28 cellular contexts compared by ENCODE assay signal in genomic region chr6:55669133-55669532, GRCh38.
"Had no signal": no experiment of that assay in that cellular context is flagged by ENCODE, and none has a peak within 500 bp of the region (broad histone marks: within the 10 kb centered on the region; RNA-seq: fewer than 3 reads in every experiment).

No MANE protein-coding gene starts in this region.

- ATAC-seq: activated CD8-positive, alpha-beta T cell treated with anti-CD3 and anti-CD28 coated beads, Interleukin-2, amount 10 ng/mL, durations not matched to agents 7 days and 5 days; activated naive CD4-positive, alpha-beta T cell treated with anti-CD3 and anti-CD28 coated beads, Interleukin-2, amount 50 U/mL, for 72 hours; esophagus mucosa; gastroesophageal sphincter; left lobe of liver; natural killer cell; T-cell; upper lobe of right lung had no signal

- DNase-seq: activated CD4-positive, alpha-beta T cell treated with anti-CD3 and anti-CD28 coated beads, Interleukin-2, amount 10 ng/mL, durations not matched to agents 7 days and 5 days; activated CD4-positive, CD25-positive, alpha-beta regulatory T cell treated with anti-CD3 and anti-CD28 coated beads, Interleukin-2, amount 50 U/mL, for 72 hours; activated CD8-positive, alpha-beta T cell treated with anti-CD3 and anti-CD28 coated beads, Interleukin-2, amount 10 ng/mL, durations not matched to agents 7 days and 5 days; activated T-cell treated with anti-CD3 and anti-CD28 coated beads, Interleukin-2, amount 50 U/mL, for 1 hour; adrenal gland; central memory CD4-positive, alpha-beta T cell; effector memory CD4-positive, alpha-beta T cell; head of caudate nucleus; kidney; mammary epithelial cell; midbrain; natural killer cell; ovary; right lobe of liver; stimulated activated CD4-positive, alpha-beta T cell treated with anti-CD3 and anti-CD28 coated beads, Interleukin-2, amount 100 ng/mL, for 48 hours; stimulated activated naive CD4-positive, alpha-beta T cell; T-cell; upper lobe of right lung; WERI-Rb-1 had no signal

- H3K27me3 Mint-ChIP-seq: activated CD4-positive, alpha-beta T cell treated with anti-CD3 and anti-CD28 coated beads, Interleukin-2, amount 10 ng/mL, durations not matched to agents 7 days and 5 days; T-cell had no signal

- H3K4me3 Mint-ChIP-seq: activated CD4-positive, alpha-beta T cell treated with anti-CD3 and anti-CD28 coated beads, Interleukin-2, amount 10 ng/mL, durations not matched to agents 7 days and 5 days; activated CD8-positive, alpha-beta T cell treated with anti-CD3 and anti-CD28 coated beads, Interleukin-2, amount 10 ng/mL, durations not matched to agents 7 days and 5 days; natural killer cell; T-cell; T-helper 2 cell treated with Interferon-gamma antibody and Interleukin-4, amounts not matched to agents 5 μg/mL and 100 μg/mL, for 36 hours had no signal

- H3K36me3 Mint-ChIP-seq: T-cell had no signal

- H3K4me1 ChIP-seq: adrenal gland, ascending aorta, right lobe of liver, upper lobe of right lung had no signal

- H3K9me3 ChIP-seq: adrenal gland, ascending aorta, gastroesophageal sphincter, ovary, right lobe of liver, thoracic aorta, upper lobe of right lung had no signal

- H3K27me3 ChIP-seq: adrenal gland, ascending aorta, brain microvascular endothelial cell, gastroesophageal sphincter, ovary, right lobe of liver, upper lobe of right lung had no signal

- FAIRE-seq: endothelial cell of umbilical vein, kidney had no signal

- H3K27ac Mint-ChIP-seq: activated CD4-positive, alpha-beta T cell treated with anti-CD3 and anti-CD28 coated beads, Interleukin-2, amount 10 ng/mL, durations not matched to agents 7 days and 5 days; activated CD8-positive, alpha-beta T cell treated with anti-CD3 and anti-CD28 coated beads, Interleukin-2, amount 10 ng/mL, durations not matched to agents 7 days and 5 days; activated naive CD4-positive, alpha-beta T cell treated with anti-CD3 and anti-CD28 coated beads, Interleukin-2, amount 50 U/mL, for 72 hours; natural killer cell; T-cell; T-helper 2 cell treated with Interferon-gamma antibody and Interleukin-4, amounts not matched to agents 5 μg/mL and 100 μg/mL, for 36 hours had no signal

- H3K4me3 ChIP-seq: adrenal gland, ascending aorta, gastroesophageal sphincter, ovary, right lobe of liver, upper lobe of right lung had no signal

- H3K36me3 ChIP-seq: adrenal gland, ascending aorta, brain microvascular endothelial cell, gastroesophageal sphincter, ovary, right lobe of liver, thoracic aorta, upper lobe of right lung, WERI-Rb-1 had no signal

- H3K4me1 Mint-ChIP-seq: activated CD4-positive, alpha-beta T cell treated with anti-CD3 and anti-CD28 coated beads, Interleukin-2, amount 10 ng/mL, durations not matched to agents 7 days and 5 days; natural killer cell; T-cell had no signal

- H3K27ac ChIP-seq: adrenal gland, ascending aorta, brain microvascular endothelial cell, ovary, right lobe of liver, upper lobe of right lung, WERI-Rb-1 had no signal
